11 cellular contexts compared by ENCODE assay signal in the genomic region with DNA sequence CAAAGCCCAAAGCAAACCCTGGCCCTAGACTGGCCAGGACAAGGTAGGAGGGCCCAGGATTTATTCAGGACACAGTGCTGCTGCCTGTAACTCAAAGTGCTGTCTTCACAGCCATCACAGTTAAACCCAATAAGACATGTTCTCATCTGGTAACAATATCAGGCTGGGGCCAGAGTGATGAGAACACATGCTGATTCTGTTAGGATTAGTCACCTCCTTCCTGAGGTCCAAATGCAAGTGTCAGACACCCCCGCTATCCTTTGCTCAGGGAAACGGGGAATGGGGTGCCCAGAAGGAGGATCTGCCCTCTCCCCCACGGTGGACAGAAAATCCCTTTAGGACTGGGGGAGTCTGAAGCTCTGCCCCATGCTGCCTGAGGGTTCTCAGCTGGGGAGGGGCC. TPM values are rescaled to one million over a fixed set of nuclear protein-coding genes. Genes with fewer than 3 reads are reported as not detected.
A peak's percentile ranks its signal among the peaks of the same experiment; 100 is the strongest.
DNase-seq lines count a peak whose midpoint lies in the region; ATAC-seq and TF ChIP-seq lines count a peak whose summit lies in the region.
"Had no signal": no experiment of that assay in that cellular context is flagged by ENCODE, and none has a peak within 500 bp of the region (broad histone marks: within the 10 kb centered on the region; RNA-seq: fewer than 3 reads in every experiment).

No MANE protein-coding gene starts in this region.

- peaks cover 7% of the 10 kb centered on the region for H3K27me3 Mint-ChIP-seq in progenitor cell of endocrine pancreas

- H3K27me3 ChIP-seq in BLaER1 treated with 17β-estradiol and CSF1 and Interleukin-3, amounts not matched to agents 10 nM and 100 nM: no peaks in the 10 kb centered on the region; a peak in 2 of 22 replicates
- H3K27me3 ChIP-seq: ovary had no signal

- peaks cover 0 to 48% (median 39%) of the 10 kb centered on the region in 10 experiments; a peak in 17 of 20 replicates for H3K4me1 ChIP-seq in BLaER1 treated with 17β-estradiol and CSF1 and Interleukin-3, amounts not matched to agents 10 nM and 100 nM

- peak overlapping the region in 3 of 11 experiments; percentile 10 to 54 (median 54); a peak in 3 of 22 replicates for H3K27ac ChIP-seq in BLaER1 treated with 17β-estradiol and CSF1 and Interleukin-3, amounts not matched to agents 10 nM and 100 nM
- peak overlapping the region; percentile 73 for H3K27ac ChIP-seq in angular gyrus (ENCODE audit: low read depth, low read length)
- H3K27ac ChIP-seq: KMS-11, ovary had no signal

- no peaks in the 10 kb centered on the region for H3K36me3 Mint-ChIP-seq in progenitor cell of endocrine pancreas (ENCODE audit: insufficient read depth)

- H3K9me3 Mint-ChIP-seq in progenitor cell of endocrine pancreas (ENCODE audit: low read depth): no peaks in the 10 kb centered on the region

- WGBS in lower leg skin, 2 donors: 29 to 34% methylated on average over 2 to 3 of the region's 3 CpGs

- H3K4me1 Mint-ChIP-seq in progenitor cell of endocrine pancreas (ENCODE audit: low read depth): peaks cover 14% of the 10 kb centered on the region

- H3K4me3 ChIP-seq in BLaER1 treated with 17β-estradiol and CSF1 and Interleukin-3, amounts not matched to agents 10 nM and 100 nM: no peak overlapping the region
- peak overlapping the region in 1 of 2 donors; percentile 29 for H3K4me3 ChIP-seq in foreskin fibroblast (ENCODE audit: low read depth in 1 of 2, low read length in 2 of 2)
- no peak overlapping the region for H3K4me3 ChIP-seq in lower leg skin (ENCODE audit: low read depth, poor library complexity, severe bottlenecking)
- H3K4me3 ChIP-seq: ovary had no signal

- H4K20me1 ChIP-seq in BLaER1 treated with 17β-estradiol and CSF1 and Interleukin-3, amounts not matched to agents 10 nM and 100 nM: no peaks in the 10 kb centered on the region

- no peak overlapping the region for H3K4me3 Mint-ChIP-seq in progenitor cell of endocrine pancreas (ENCODE audit: low read depth)

- no peaks in the 10 kb centered on the region for H3K9me3 ChIP-seq in BLaER1 treated with 17β-estradiol and CSF1 and Interleukin-3, amounts not matched to agents 10 nM and 100 nM (replicated peaks in 1 of 11)
- H3K9me3 ChIP-seq: ovary had no signal

- H3K4me2 ChIP-seq in BLaER1 treated with 17β-estradiol and CSF1 and Interleukin-3, amounts not matched to agents 10 nM and 100 nM: peak overlapping the region in 7 of 11 experiments; percentile 49 to 83 (median 68); a peak in 11 of 22 replicates
- H3K4me2 ChIP-seq: KMS-11 had no signal

- DNase-seq in foreskin fibroblast (peak; percentile 93 to 95), sciatic nerve (ENCODE audit: low spot score) (no peak), lower leg skin (ENCODE audit: low spot score in 2 of 2) (no peak), progenitor cell of endocrine pancreas (ENCODE audit: low spot score, unreplicated experiment) (no peak)
- DNase-seq in activated naive CD4-positive, alpha-beta T cell treated with Interleukin-2 at 50 U/mL for 16 hours: no peak
- DNase-seq: activated effector memory CD4-positive, alpha-beta T cell treated with anti-CD3 and anti-CD28 coated beads, Interleukin-2, amount 50 U/mL, for 16 hours had no signal

- peak overlapping the region in 1 of 11 experiments; percentile 23; a peak in 1 of 22 replicates for H3K9ac ChIP-seq in BLaER1 treated with 17β-estradiol and CSF1 and Interleukin-3, amounts not matched to agents 10 nM and 100 nM
- H3K9ac ChIP-seq: KMS-11 had no signal

- ATAC-seq in sciatic nerve (peak; percentile 89), HG02970 (IDR thresholded peaks at IDR 0.05; ENCODE audit: low FRiP score, unreplicated experiment) (no peak)

- intact Hi-C loops in sciatic nerve (cut with DNase I) (no loop called here), lower leg skin (cut with DNase I; ENCODE audit: low total_unique reads) (no loop called here)

- TF ChIP-seq CTCF in foreskin fibroblast (IDR thresholded peaks at IDR 0.05; ENCODE audit: low read depth, low read length) (no peak), lower leg skin (IDR thresholded peaks at IDR 0.05) (no peak), progenitor cell of endocrine pancreas (IDR thresholded peaks at IDR 0.05; ENCODE audit: unreplicated experiment) (no peak)

- H3K36me3 ChIP-seq in BLaER1 treated with 17β-estradiol and CSF1 and Interleukin-3, amounts not matched to agents 10 nM and 100 nM: no peaks in the 10 kb centered on the region
- H3K36me3 ChIP-seq: ovary had no signal

- H3K27ac Mint-ChIP-seq in progenitor cell of endocrine pancreas: no peak overlapping the region

- TF ChIP-seq POLR2A in lower leg skin (IDR thresholded peaks at IDR 0.05): no peak

RNA-seq across cellular contexts. Expression of a gene that starts 9.6 kb away (rescaled TPM):
- total RNA-seq in sciatic nerve: 16.3 TPM
- total RNA-seq in lower leg skin: 10 to 100 TPM; 15.1 to 24.7 (median 21.4) TPM
- 16.5 and 17.0 TPM in 2 replicates for total RNA-seq in progenitor cell of endocrine pancreas

RNA-seq across cellular contexts. Expression of a gene that starts 13.3 kb away (rescaled TPM):
- total RNA-seq in sciatic nerve (12.5 TPM), lower leg skin (100 to 1,000 TPM in 2 of 4 donors, 10 to 100 TPM in 2; 29.6 to 197 (median 89.7) TPM), progenitor cell of endocrine pancreas (17.5 and 26.8 TPM in 2 replicates)

RNA-seq across cellular contexts. Expression of a gene that starts 24.3 kb away (rescaled TPM):
- total RNA-seq in sciatic nerve: 0.53 TPM
- total RNA-seq in lower leg skin: 100 to 1,000 TPM in 1 of 4 donors, 10 to 100 TPM in 3; 63.2 to 121 (median 80.8) TPM
- 38.7 and 44.5 TPM in 2 replicates for total RNA-seq in progenitor cell of endocrine pancreas

Comparison
In these comparisons a context has a peak if more than half of its experiments do, and no peak if none do; other contexts are left out.
1. DNase-seq: peak in foreskin fibroblast (2 of 2); none in sciatic nerve (single experiment), lower leg skin (0 of 2), progenitor cell of endocrine pancreas (single experiment) and activated naive CD4-positive, alpha-beta T cell treated with Interleukin-2 at 50 U/mL for 16 hours (single experiment).
2. RNA of a gene that starts 24.3 kb away (total RNA-seq): 63.2 to 121 TPM in lower leg skin and 38.7 to 44.5 TPM in progenitor cell of endocrine pancreas; 0.53 TPM in sciatic nerve (single experiment); every median in the first group is over 10 times any median in the second.